Comparison of ENCODE assay signal across 8 cellular contexts in the genomic region with DNA sequence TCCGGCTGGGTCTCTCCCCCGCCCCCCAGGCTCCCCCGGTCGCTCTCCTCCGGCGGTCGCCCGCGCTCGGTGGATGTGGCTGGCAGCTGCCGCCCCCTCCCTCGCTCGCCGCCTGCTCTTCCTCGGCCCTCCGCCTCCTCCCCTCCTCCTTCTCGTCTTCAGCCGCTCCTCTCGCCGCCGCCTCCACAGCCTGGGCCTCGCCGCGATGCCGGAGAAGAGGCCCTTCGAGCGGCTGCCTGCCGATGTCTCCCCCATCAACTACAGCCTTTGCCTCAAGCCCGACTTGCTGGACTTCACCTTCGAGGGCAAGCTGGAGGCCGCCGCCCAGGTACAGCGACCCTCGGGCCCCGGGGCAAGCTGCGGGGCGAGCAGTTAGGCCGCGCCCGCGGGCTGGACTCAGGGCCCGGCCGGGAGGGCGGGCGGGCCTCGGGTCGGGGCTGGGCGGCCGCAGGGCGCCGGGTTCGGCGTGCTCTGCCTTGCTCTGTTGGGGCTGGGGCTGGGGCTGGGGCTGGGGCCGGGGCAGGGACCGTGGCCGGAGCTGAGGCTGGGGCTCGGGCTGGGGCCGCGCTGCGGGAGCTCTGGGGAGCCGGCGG. TPM values are rescaled to one million over a fixed set of nuclear protein-coding genes. Genes with fewer than 3 reads are reported as not detected.
DNase-seq lines count a peak whose midpoint lies in the region; ATAC-seq and TF ChIP-seq lines count a peak whose summit lies in the region.
"Not testable (repeated sequence)": the region's sequence is repeated elsewhere in the genome, so short reads cannot be mapped to it uniquely, and the experiment has no call there.

No MANE protein-coding gene starts in this region.

- not testable (repeated sequence) for H2BK15ac ChIP-seq in mesenchymal stem cell (ENCODE audit: low read depth, poor library complexity, severe bottlenecking)

- peaks cover 3 to 22% (median 13%) of the 10 kb centered on the region in 4 donors for H3K4me1 Mint-ChIP-seq in CD4-positive, alpha-beta memory T cell
- peaks cover 13% of the 10 kb centered on the region for H3K4me1 Mint-ChIP-seq in activated T-helper 1 cell treated with anti-CD3 and anti-CD28 coated beads, Interleukin-12 subunit alpha, Interleukin-12 subunit beta, Interleukin-2, Interleukin-4 antibody, amounts not matched to agents 30 ng/mL and 10 ng/mL and 1 ng/mL, durations not matched to agents 14 hours and 24 hours and 36 hours (ENCODE audit: low read depth)

- H3K27me3 Mint-ChIP-seq in CD4-positive, alpha-beta memory T cell; activated T-helper 1 cell treated with anti-CD3 and anti-CD28 coated beads, Interleukin-12 subunit alpha, Interleukin-12 subunit beta, Interleukin-2, Interleukin-4 antibody, amounts not matched to agents 30 ng/mL and 10 ng/mL and 1 ng/mL, durations not matched to agents 14 hours and 24 hours and 36 hours (ENCODE audit: insufficient read depth): not testable (repeated sequence)

- not testable (repeated sequence) for H2AFZ ChIP-seq in OCI-LY3 (ENCODE audit: low read depth, low read length); mesenchymal stem cell (ENCODE audit: low read depth, low read length)

- CTCF ChIA-PET in CD4-positive, alpha-beta memory T cell (lab: Charles Lee; ENCODE audit: partially characterized antibody): not testable (repeated sequence)

- not testable (repeated sequence) for H3K23ac ChIP-seq in mesenchymal stem cell (ENCODE audit: low read length in 2 of 2)

- not testable (repeated sequence) for H4K20me1 ChIP-seq in OCI-LY3 (ENCODE audit: insufficient read depth, low read length)

- not testable (repeated sequence) for TF ChIP-seq CTCF in OCI-LY3 (IDR thresholded peaks at IDR 0.05; ENCODE audit: low read depth, low read length)

- H2BK12ac ChIP-seq in mesenchymal stem cell (ENCODE audit: low read length in 2 of 2): not testable (repeated sequence)

- 0 out of 2 replicates have a peak overlapping the region, but pooled peaks have one; percentile 66 for H3K4me2 ChIP-seq in OCI-LY3 (ENCODE audit: low read length)
- not testable (repeated sequence) for H3K4me2 ChIP-seq in mesenchymal stem cell (ENCODE audit: low read length, poor library complexity, severe bottlenecking)

- not testable (repeated sequence) for H3K18ac ChIP-seq in mesenchymal stem cell (ENCODE audit: low read depth in 1 of 2, low read length in 2 of 2)

- not testable (repeated sequence) for H3K36me3 Mint-ChIP-seq in CD4-positive, alpha-beta memory T cell; activated T-helper 1 cell treated with anti-CD3 and anti-CD28 coated beads, Interleukin-12 subunit alpha, Interleukin-12 subunit beta, Interleukin-2, Interleukin-4 antibody, amounts not matched to agents 30 ng/mL and 10 ng/mL and 1 ng/mL, durations not matched to agents 14 hours and 24 hours and 36 hours (ENCODE audit: low read depth)

- DNase-seq in CD4-positive, alpha-beta memory T cell: peak in 1 of 5 donors; percentile 40
- DNase-seq in activated T-helper 1 cell treated with anti-CD3 and anti-CD28 coated beads, Interleukin-12 subunit alpha, Interleukin-12 subunit beta, Interleukin-2, Interleukin-4 antibody, amounts not matched to agents 30 ng/mL and 10 ng/mL and 1 ng/mL, durations not matched to agents 14 hours and 24 hours and 36 hours (ENCODE audit: low spot score): peak; percentile 4
- DNase-seq in mesenchymal stem cell: peak; percentile 5
- peak; percentile 4 for DNase-seq in stimulated activated CD4-positive, alpha-beta T cell treated with anti-CD3 and anti-CD28 coated beads, Interleukin-4, amount 100 ng/mL, for 24 hours

- not testable (repeated sequence) for H4K8ac ChIP-seq in mesenchymal stem cell (ENCODE audit: low read length)

- peak overlapping the region in 1 of 2 donors; percentile 45 for H3K4me3 ChIP-seq in CD4-positive, alpha-beta memory T cell (ENCODE audit: low read length in 2 of 2)
- H3K4me3 ChIP-seq in OCI-LY3 (ENCODE audit: low read length) (peak overlapping the region; percentile 85), mesenchymal stem cell (ENCODE audit: insufficient read depth in 1 of 2, low read depth in 1 of 2, low read length in 2 of 2) (peak overlapping the region; percentile 67 to 80)

- not testable (repeated sequence) for H2BK5ac ChIP-seq in mesenchymal stem cell (ENCODE audit: low read depth, low read length, poor library complexity, severe bottlenecking)

- H3K4me1 ChIP-seq in CD4-positive, alpha-beta memory T cell (ENCODE audit: insufficient read depth, low read length); OCI-LY3 (ENCODE audit: low read length); mesenchymal stem cell (ENCODE audit: control insufficient read depth, insufficient read depth, low read depth, low read length): not testable (repeated sequence)

- WGBS in mesenchymal stem cell: no CpG with 5 or more reads among the region's 62 CpGs

- intact Hi-C loops in CD4-positive, alpha-beta memory T cell (cut with micrococcal nuclease): not testable (repeated sequence)
- intact Hi-C loops in activated T-helper 1 cell treated with anti-CD3 and anti-CD28 coated beads, Interleukin-12 subunit alpha, Interleukin-12 subunit beta, Interleukin-2, Interleukin-4 antibody, amounts not matched to agents 30 ng/mL and 10 ng/mL and 1 ng/mL, durations not matched to agents 14 hours and 24 hours and 36 hours (cut with micrococcal nuclease): loop anchor here (5.0 kb wide), 2 partner anchors 39 to 366 kb away; partner anchors contain the start of gene SP2

- H3K9ac ChIP-seq in OCI-LY3 (ENCODE audit: low read length) (peak overlapping the region; percentile 74), mesenchymal stem cell (ENCODE audit: low read length) (peak overlapping the region; percentile 90)

- H2BK120ac ChIP-seq in mesenchymal stem cell (ENCODE audit: low read depth, low read length): peak overlapping the region; percentile 34

- not testable (repeated sequence) for H3K36me3 ChIP-seq in CD4-positive, alpha-beta memory T cell (ENCODE audit: insufficient read depth, low read length); OCI-LY3 (replicated peaks; ENCODE audit: low read depth, low read length); mesenchymal stem cell (ENCODE audit: control insufficient read depth in 1 of 2, insufficient read depth in 2 of 2, low read depth in 1 of 2, low read length in 2 of 2)

- peak overlapping the region in 1 of 7 donors; percentile 91 for H3K27ac Mint-ChIP-seq in CD4-positive, alpha-beta memory T cell
- not testable (repeated sequence) for H3K27ac Mint-ChIP-seq in activated T-helper 1 cell treated with anti-CD3 and anti-CD28 coated beads, Interleukin-12 subunit alpha, Interleukin-12 subunit beta, Interleukin-2, Interleukin-4 antibody, amounts not matched to agents 30 ng/mL and 10 ng/mL and 1 ng/mL, durations not matched to agents 14 hours and 24 hours and 36 hours

- H3K27me3 ChIP-seq in CD4-positive, alpha-beta memory T cell (ENCODE audit: insufficient read depth, low read length); OCI-LY3 (ENCODE audit: low read depth, low read length); mesenchymal stem cell (ENCODE audit: control insufficient read depth in 1 of 2, insufficient read depth in 1 of 2, low read length in 2 of 2): not testable (repeated sequence)

- H3K9me3 Mint-ChIP-seq in CD4-positive, alpha-beta memory T cell; activated T-helper 1 cell treated with anti-CD3 and anti-CD28 coated beads, Interleukin-12 subunit alpha, Interleukin-12 subunit beta, Interleukin-2, Interleukin-4 antibody, amounts not matched to agents 30 ng/mL and 10 ng/mL and 1 ng/mL, durations not matched to agents 14 hours and 24 hours and 36 hours: not testable (repeated sequence)

- H3K14ac ChIP-seq in mesenchymal stem cell (ENCODE audit: low read length in 2 of 2): not testable (repeated sequence)

- peak overlapping the region; percentile 56 for H3K27ac ChIP-seq in CD4-positive, alpha-beta memory T cell (ENCODE audit: low read depth, low read length)
- H3K27ac ChIP-seq in OCI-LY3 (ENCODE audit: low read length): peak overlapping the region; percentile 50
- not testable (repeated sequence) for H3K27ac ChIP-seq in mesenchymal stem cell (ENCODE audit: low read length, poor library complexity, severe bottlenecking)

- H3K79me1 ChIP-seq in mesenchymal stem cell (replicated peaks; ENCODE audit: low read length, poor library complexity, severe bottlenecking): not testable (repeated sequence)

- not testable (repeated sequence) for H3K9me3 ChIP-seq in CD4-positive, alpha-beta memory T cell (ENCODE audit: control insufficient read depth in 1 of 2, low read length in 2 of 2); OCI-LY3 (ENCODE audit: insufficient read depth, low read length); mesenchymal stem cell (ENCODE audit: control insufficient read depth, low read length)

- peaks cover 37% of the 10 kb centered on the region for H3K79me2 ChIP-seq in OCI-LY3 (ENCODE audit: low read length)

- POLR2A ChIA-PET in CD4-positive, alpha-beta memory T cell (lab: Charles Lee; ENCODE audit: partially characterized antibody): not testable (repeated sequence)

- H3K4me3 Mint-ChIP-seq in CD4-positive, alpha-beta memory T cell: peak overlapping the region in 3 of 8 donors; percentile 55 to 95 (median 93)
- not testable (repeated sequence) for H3K4me3 Mint-ChIP-seq in activated T-helper 1 cell treated with anti-CD3 and anti-CD28 coated beads, Interleukin-12 subunit alpha, Interleukin-12 subunit beta, Interleukin-2, Interleukin-4 antibody, amounts not matched to agents 30 ng/mL and 10 ng/mL and 1 ng/mL, durations not matched to agents 14 hours and 24 hours and 36 hours

- ATAC-seq in GM19438 (IDR thresholded peaks at IDR 0.05; ENCODE audit: low read depth, unreplicated experiment): peak; percentile 19
- peak; percentile 27 for ATAC-seq in HG03064 (IDR thresholded peaks at IDR 0.05; ENCODE audit: low read depth, unreplicated experiment)
- ATAC-seq in esophagus mucosa: peak; percentile 47

- not testable (repeated sequence) for H4K91ac ChIP-seq in mesenchymal stem cell (ENCODE audit: low read length)

- not testable (repeated sequence) for H2AK5ac ChIP-seq in mesenchymal stem cell (ENCODE audit: low read length, severe bottlenecking)

- not testable (repeated sequence) for H3K4ac ChIP-seq in mesenchymal stem cell (ENCODE audit: low read depth in 1 of 2, low read length in 2 of 2)

RNA-seq across cellular contexts. Expression of gene NPEPPS, which starts 0.4 kb away (rescaled TPM):
- 100 to 1,000 TPM; 118 to 131 TPM for total RNA-seq in CD4-positive, alpha-beta memory T cell
- 10 to 100 TPM; 35.2 to 49.8 TPM for polyA plus RNA-seq in CD4-positive, alpha-beta memory T cell
- total RNA-seq in activated T-helper 1 cell treated with anti-CD3 and anti-CD28 coated beads, Interleukin-12 subunit alpha, Interleukin-12 subunit beta, Interleukin-2, Interleukin-4 antibody, amounts not matched to agents 30 ng/mL and 10 ng/mL and 1 ng/mL, durations not matched to agents 14 hours and 24 hours and 36 hours: 103 and 106 TPM in 2 replicates
- 181 TPM for total RNA-seq in esophagus mucosa
- 55.9 TPM for polyA plus RNA-seq in mesenchymal stem cell (2013, experiment 1 of 2)
- polyA plus RNA-seq in mesenchymal stem cell (2013, experiment 2 of 2): 52.4 TPM
